Comparison of ENCODE assay signal across 28 cellular contexts in the genomic region with DNA sequence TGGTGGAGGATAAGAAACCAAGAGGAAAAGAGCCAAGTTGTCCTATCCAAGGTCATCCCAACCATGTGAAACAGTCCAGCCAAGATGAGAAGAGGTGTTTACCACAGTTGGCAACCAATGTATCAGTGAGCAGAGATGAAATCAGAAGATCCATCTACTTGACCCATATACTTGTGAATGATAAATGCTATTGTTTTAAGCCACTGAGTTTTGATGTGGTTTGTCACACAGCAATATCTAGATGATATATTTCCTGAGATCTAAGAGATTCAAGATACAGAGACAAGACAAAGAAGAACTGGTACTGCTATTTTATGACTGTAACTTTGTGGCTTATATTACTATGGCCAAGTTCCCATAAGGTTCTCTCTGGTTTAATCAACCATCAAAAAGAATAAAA.
"Had no signal": no experiment of that assay in that cellular context is flagged by ENCODE, and none has a peak within 500 bp of the region (broad histone marks: within the 10 kb centered on the region; RNA-seq: fewer than 3 reads in every experiment).

No MANE protein-coding gene starts in this region.

- DNase-seq: kidney glomerular epithelial cell; left cardiac atrium; left ventricle myocardium superior; lower lobe of right lung; mammary epithelial cell; mesenchymal stem cell; naive thymus-derived CD8-positive, alpha-beta T cell; nucleus accumbens; right lobe of liver; stimulated activated CD4-positive, alpha-beta T cell treated with anti-CD3 and anti-CD28 coated beads, Interleukin-1b, Interleukin-23, amount 100 ng/mL, for 48 hours; stimulated activated CD4-positive, alpha-beta T cell treated with anti-CD3 and anti-CD28 coated beads, Interleukin-2, amount 100 ng/mL, for 48 hours; stimulated activated CD4-positive, alpha-beta T cell treated with anti-CD3 and anti-CD28 coated beads, Interleukin-4, amount 100 ng/mL, for 4 hours; stimulated activated CD8-positive, alpha-beta memory T cell treated with anti-CD3 and anti-CD28 coated beads, Interleukin-4, amount 100 ng/mL, for 48 hours; stimulated activated naive CD4-positive, alpha-beta T cell treated with Interleukin-2 at 50 U/mL for 16 hours; stimulated activated naive CD8-positive, alpha-beta T cell treated with anti-CD3 and anti-CD28 coated beads, Interleukin-15, amount 100 ng/mL, for 72 hours; substantia nigra; testis; thyroid gland; transverse colon; upper lobe of left lung had no signal

- H3K4me2 ChIP-seq: hepatocyte, smooth muscle cell had no signal

- H3K36me3 ChIP-seq: lower lobe of right lung, right atrium auricular region, right lobe of liver, thyroid gland, transverse colon, upper lobe of left lung, vagina had no signal

- H3K9ac ChIP-seq: parathyroid adenoma had no signal

- H3K4me3 ChIP-seq: hepatocyte, lower lobe of right lung, right atrium auricular region, right lobe of liver, smooth muscle cell, testis, thyroid gland, transverse colon, upper lobe of left lung, vagina had no signal

- ATAC-seq: left cardiac atrium; left lobe of liver; left ventricle myocardium superior; lower lobe of right lung; naive thymus-derived CD8-positive, alpha-beta T cell; right lobe of liver; stimulated activated memory B cell treated with anti-CD40 and anti-IgM and Interleukin-4, amounts not matched to agents 10 μg/mL and 1 μg/mL and 100 μg/mL, for 72 hours; stimulated activated naive CD8-positive, alpha-beta T cell treated with anti-CD3 and anti-CD28 coated beads, Interleukin-15, amount 100 ng/mL, for 72 hours had no signal

- H3K9me3 ChIP-seq: right lobe of liver, testis, thyroid gland, upper lobe of left lung, vagina had no signal

- H2AFZ ChIP-seq: hepatocyte, parathyroid adenoma had no signal

- H3K79me2 ChIP-seq: hepatocyte, parathyroid adenoma had no signal

- H3K27me3 ChIP-seq: hepatocyte, right atrium auricular region, right lobe of liver, testis, thyroid gland, transverse colon, upper lobe of left lung, vagina had no signal

- FAIRE-seq: keratinocyte had no signal

- H3K27ac ChIP-seq: hepatocyte, lower lobe of right lung, parathyroid adenoma, right atrium auricular region, right lobe of liver, testis, thyroid gland, transverse colon, upper lobe of left lung, vagina had no signal

- H3K4me1 ChIP-seq: lower lobe of right lung, right atrium auricular region, right lobe of liver, testis, thyroid gland, transverse colon, upper lobe of left lung, vagina had no signal
